In the genomic region with DNA sequence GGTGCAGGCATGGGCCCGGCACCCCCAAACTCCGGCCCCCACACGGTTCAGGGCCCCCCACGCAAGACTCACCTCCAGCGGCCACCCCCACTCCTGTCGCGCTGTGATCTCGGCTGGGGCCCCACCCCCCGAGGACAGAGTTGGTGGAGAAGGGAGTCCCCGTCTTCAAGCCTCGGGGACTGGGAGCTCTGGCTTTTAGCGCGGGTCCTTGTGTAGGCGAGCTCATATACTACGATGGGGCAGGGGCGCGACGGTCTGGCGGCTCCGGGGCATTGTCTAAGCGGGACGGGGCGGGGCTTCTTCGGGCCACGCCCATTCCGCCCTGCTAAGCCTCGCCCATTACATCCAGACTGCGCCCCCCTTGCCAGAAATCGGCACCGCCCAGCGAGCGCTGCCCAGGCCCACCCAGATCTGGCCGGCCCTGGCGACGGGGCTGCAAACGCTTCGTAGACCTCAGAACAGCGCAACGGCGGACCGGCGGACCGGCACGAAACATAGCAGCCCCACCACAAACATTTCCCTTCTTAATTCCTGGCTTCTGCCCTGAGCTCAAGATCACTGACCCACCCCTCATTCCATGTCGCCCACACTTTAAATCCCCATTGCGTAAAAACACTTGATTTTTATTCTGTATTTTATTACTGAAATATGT, we compare ENCODE assay signal across 1 cellular context.
TF ChIP-seq lines count a peak whose summit lies in the region.

No MANE protein-coding gene starts in this region.

TF ChIP-seq in WTC11, 78 proteins besides CTCF, POLR2A, EP300 and RAD21 (continued from another document and continues in another):
- TF ChIP-seq, protein P1, sequence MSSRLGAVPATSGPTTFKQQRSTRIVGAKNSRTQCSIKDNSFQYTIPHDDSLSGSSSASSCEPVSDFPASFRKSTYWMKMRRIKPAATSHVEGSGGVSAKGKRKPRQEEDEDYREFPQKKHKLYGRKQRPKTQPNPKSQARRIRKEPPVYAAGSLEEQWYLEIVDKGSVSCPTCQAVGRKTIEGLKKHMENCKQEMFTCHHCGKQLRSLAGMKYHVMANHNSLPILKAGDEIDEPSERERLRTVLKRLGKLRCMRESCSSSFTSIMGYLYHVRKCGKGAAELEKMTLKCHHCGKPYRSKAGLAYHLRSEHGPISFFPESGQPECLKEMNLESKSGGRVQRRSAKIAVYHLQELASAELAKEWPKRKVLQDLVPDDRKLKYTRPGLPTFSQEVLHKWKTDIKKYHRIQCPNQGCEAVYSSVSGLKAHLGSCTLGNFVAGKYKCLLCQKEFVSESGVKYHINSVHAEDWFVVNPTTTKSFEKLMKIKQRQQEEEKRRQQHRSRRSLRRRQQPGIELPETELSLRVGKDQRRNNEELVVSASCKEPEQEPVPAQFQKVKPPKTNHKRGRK (CRISPR knock-in tag; IDR thresholded peaks at IDR 0.05; ENCODE audit: borderline replicate concordance) = no peak
- TF ChIP-seq MYBL2 (CRISPR knock-in tag; IDR thresholded peaks at IDR 0.05) = 0 out of 2 replicates have a peak, but pooled peaks have one; percentile 70
- TF ChIP-seq CREB1 (CRISPR knock-in tag; IDR thresholded peaks at IDR 0.05) = no peak
- TF ChIP-seq ZNF138 (CRISPR knock-in tag; conservative IDR thresholded peaks at IDR 0.05) = no peak
- TF ChIP-seq, protein P2, sequence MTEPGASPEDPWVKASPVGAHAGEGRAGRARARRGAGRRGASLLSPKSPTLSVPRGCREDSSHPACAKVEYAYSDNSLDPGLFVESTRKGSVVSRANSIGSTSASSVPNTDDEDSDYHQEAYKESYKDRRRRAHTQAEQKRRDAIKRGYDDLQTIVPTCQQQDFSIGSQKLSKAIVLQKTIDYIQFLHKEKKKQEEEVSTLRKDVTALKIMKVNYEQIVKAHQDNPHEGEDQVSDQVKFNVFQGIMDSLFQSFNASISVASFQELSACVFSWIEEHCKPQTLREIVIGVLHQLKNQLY (CRISPR knock-in tag; IDR thresholded peaks at IDR 0.05) = no peak
- TF ChIP-seq ZNF317 (CRISPR knock-in tag; IDR thresholded peaks at IDR 0.05; ENCODE audit: borderline replicate concordance, low read depth) = no peak
- TF ChIP-seq, protein P3, sequence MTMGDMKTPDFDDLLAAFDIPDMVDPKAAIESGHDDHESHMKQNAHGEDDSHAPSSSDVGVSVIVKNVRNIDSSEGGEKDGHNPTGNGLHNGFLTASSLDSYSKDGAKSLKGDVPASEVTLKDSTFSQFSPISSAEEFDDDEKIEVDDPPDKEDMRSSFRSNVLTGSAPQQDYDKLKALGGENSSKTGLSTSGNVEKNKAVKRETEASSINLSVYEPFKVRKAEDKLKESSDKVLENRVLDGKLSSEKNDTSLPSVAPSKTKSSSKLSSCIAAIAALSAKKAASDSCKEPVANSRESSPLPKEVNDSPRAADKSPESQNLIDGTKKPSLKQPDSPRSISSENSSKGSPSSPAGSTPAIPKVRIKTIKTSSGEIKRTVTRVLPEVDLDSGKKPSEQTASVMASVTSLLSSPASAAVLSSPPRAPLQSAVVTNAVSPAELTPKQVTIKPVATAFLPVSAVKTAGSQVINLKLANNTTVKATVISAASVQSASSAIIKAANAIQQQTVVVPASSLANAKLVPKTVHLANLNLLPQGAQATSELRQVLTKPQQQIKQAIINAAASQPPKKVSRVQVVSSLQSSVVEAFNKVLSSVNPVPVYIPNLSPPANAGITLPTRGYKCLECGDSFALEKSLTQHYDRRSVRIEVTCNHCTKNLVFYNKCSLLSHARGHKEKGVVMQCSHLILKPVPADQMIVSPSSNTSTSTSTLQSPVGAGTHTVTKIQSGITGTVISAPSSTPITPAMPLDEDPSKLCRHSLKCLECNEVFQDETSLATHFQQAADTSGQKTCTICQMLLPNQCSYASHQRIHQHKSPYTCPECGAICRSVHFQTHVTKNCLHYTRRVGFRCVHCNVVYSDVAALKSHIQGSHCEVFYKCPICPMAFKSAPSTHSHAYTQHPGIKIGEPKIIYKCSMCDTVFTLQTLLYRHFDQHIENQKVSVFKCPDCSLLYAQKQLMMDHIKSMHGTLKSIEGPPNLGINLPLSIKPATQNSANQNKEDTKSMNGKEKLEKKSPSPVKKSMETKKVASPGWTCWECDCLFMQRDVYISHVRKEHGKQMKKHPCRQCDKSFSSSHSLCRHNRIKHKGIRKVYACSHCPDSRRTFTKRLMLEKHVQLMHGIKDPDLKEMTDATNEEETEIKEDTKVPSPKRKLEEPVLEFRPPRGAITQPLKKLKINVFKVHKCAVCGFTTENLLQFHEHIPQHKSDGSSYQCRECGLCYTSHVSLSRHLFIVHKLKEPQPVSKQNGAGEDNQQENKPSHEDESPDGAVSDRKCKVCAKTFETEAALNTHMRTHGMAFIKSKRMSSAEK (CRISPR knock-in tag; IDR thresholded peaks at IDR 0.05; ENCODE audit: borderline replicate concordance) = no peak
- TF ChIP-seq, protein P4, sequence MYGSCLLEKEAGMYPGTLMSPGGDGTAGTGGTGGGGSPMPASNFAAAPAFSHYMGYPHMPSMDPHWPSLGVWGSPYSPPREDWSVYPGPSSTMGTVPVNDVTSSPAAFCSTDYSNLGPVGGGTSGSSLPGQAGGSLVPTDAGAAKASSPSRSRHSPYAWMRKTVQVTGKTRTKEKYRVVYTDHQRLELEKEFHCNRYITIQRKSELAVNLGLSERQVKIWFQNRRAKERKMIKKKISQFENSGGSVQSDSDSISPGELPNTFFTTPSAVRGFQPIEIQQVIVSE (CRISPR knock-in tag; IDR thresholded peaks at IDR 0.05; ENCODE audit: borderline replicate concordance) = no peak; the same call in 1 of the 2 replicates
- TF ChIP-seq PRRX2 (CRISPR knock-in tag; IDR thresholded peaks at IDR 0.05) = peak; percentile 71; the same call in 1 of the 2 replicates
- TF ChIP-seq, protein P5, sequence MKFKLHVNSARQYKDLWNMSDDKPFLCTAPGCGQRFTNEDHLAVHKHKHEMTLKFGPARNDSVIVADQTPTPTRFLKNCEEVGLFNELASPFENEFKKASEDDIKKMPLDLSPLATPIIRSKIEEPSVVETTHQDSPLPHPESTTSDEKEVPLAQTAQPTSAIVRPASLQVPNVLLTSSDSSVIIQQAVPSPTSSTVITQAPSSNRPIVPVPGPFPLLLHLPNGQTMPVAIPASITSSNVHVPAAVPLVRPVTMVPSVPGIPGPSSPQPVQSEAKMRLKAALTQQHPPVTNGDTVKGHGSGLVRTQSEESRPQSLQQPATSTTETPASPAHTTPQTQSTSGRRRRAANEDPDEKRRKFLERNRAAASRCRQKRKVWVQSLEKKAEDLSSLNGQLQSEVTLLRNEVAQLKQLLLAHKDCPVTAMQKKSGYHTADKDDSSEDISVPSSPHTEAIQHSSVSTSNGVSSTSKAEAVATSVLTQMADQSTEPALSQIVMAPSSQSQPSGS (CRISPR knock-in tag; IDR thresholded peaks at IDR 0.05; ENCODE audit: borderline replicate concordance, low read depth) = no peak
- TF ChIP-seq JUN (CRISPR knock-in tag; IDR thresholded peaks at IDR 0.05) = no peak
- no peak for TF ChIP-seq ZNF423 (CRISPR knock-in tag; IDR thresholded peaks at IDR 0.05)
- TF ChIP-seq IRF2 (CRISPR knock-in tag; IDR thresholded peaks at IDR 0.05; ENCODE audit: borderline replicate concordance, low read depth) = no peak
- TF ChIP-seq RELA (CRISPR knock-in tag; IDR thresholded peaks at IDR 0.05; ENCODE audit: borderline replicate concordance) = peak; percentile 59; the same call in 1 of the 2 replicates
- TF ChIP-seq, protein P6, sequence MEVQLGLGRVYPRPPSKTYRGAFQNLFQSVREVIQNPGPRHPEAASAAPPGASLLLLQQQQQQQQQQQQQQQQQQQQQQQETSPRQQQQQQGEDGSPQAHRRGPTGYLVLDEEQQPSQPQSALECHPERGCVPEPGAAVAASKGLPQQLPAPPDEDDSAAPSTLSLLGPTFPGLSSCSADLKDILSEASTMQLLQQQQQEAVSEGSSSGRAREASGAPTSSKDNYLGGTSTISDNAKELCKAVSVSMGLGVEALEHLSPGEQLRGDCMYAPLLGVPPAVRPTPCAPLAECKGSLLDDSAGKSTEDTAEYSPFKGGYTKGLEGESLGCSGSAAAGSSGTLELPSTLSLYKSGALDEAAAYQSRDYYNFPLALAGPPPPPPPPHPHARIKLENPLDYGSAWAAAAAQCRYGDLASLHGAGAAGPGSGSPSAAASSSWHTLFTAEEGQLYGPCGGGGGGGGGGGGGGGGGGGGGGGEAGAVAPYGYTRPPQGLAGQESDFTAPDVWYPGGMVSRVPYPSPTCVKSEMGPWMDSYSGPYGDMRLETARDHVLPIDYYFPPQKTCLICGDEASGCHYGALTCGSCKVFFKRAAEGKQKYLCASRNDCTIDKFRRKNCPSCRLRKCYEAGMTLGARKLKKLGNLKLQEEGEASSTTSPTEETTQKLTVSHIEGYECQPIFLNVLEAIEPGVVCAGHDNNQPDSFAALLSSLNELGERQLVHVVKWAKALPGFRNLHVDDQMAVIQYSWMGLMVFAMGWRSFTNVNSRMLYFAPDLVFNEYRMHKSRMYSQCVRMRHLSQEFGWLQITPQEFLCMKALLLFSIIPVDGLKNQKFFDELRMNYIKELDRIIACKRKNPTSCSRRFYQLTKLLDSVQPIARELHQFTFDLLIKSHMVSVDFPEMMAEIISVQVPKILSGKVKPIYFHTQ (CRISPR knock-in tag; IDR thresholded peaks at IDR 0.05) = no peak
- no peak for TF ChIP-seq NFYB (CRISPR knock-in tag; conservative IDR thresholded peaks at IDR 0.05; ENCODE audit: low read depth)
- TF ChIP-seq, protein P7, sequence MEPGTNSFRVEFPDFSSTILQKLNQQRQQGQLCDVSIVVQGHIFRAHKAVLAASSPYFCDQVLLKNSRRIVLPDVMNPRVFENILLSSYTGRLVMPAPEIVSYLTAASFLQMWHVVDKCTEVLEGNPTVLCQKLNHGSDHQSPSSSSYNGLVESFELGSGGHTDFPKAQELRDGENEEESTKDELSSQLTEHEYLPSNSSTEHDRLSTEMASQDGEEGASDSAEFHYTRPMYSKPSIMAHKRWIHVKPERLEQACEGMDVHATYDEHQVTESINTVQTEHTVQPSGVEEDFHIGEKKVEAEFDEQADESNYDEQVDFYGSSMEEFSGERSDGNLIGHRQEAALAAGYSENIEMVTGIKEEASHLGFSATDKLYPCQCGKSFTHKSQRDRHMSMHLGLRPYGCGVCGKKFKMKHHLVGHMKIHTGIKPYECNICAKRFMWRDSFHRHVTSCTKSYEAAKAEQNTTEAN (CRISPR knock-in tag; IDR thresholded peaks at IDR 0.05) = no peak
- TF ChIP-seq ZNF232 (CRISPR knock-in tag; IDR thresholded peaks at IDR 0.05) = no peak
- no peak for TF ChIP-seq SMAD4 (CRISPR knock-in tag; IDR thresholded peaks at IDR 0.05)
- 0 out of 2 replicates have a peak, but pooled peaks have one; percentile 35 for TF ChIP-seq ATF1 (CRISPR knock-in tag; IDR thresholded peaks at IDR 0.05)
- no peak for TF ChIP-seq TP53 (CRISPR knock-in tag; IDR thresholded peaks at IDR 0.05)
- TF ChIP-seq, protein P8, sequence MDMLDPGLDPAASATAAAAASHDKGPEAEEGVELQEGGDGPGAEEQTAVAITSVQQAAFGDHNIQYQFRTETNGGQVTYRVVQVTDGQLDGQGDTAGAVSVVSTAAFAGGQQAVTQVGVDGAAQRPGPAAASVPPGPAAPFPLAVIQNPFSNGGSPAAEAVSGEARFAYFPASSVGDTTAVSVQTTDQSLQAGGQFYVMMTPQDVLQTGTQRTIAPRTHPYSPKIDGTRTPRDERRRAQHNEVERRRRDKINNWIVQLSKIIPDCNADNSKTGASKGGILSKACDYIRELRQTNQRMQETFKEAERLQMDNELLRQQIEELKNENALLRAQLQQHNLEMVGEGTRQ (CRISPR knock-in tag; IDR thresholded peaks at IDR 0.05) = no peak
- TF ChIP-seq, protein P9, sequence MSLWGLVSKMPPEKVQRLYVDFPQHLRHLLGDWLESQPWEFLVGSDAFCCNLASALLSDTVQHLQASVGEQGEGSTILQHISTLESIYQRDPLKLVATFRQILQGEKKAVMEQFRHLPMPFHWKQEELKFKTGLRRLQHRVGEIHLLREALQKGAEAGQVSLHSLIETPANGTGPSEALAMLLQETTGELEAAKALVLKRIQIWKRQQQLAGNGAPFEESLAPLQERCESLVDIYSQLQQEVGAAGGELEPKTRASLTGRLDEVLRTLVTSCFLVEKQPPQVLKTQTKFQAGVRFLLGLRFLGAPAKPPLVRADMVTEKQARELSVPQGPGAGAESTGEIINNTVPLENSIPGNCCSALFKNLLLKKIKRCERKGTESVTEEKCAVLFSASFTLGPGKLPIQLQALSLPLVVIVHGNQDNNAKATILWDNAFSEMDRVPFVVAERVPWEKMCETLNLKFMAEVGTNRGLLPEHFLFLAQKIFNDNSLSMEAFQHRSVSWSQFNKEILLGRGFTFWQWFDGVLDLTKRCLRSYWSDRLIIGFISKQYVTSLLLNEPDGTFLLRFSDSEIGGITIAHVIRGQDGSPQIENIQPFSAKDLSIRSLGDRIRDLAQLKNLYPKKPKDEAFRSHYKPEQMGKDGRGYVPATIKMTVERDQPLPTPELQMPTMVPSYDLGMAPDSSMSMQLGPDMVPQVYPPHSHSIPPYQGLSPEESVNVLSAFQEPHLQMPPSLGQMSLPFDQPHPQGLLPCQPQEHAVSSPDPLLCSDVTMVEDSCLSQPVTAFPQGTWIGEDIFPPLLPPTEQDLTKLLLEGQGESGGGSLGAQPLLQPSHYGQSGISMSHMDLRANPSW (CRISPR knock-in tag; conservative IDR thresholded peaks at IDR 0.05; ENCODE audit: low read depth) = no peak
- TF ChIP-seq GTF2I (CRISPR knock-in tag; conservative IDR thresholded peaks at IDR 0.05) = no peak
- TF ChIP-seq, protein P10, sequence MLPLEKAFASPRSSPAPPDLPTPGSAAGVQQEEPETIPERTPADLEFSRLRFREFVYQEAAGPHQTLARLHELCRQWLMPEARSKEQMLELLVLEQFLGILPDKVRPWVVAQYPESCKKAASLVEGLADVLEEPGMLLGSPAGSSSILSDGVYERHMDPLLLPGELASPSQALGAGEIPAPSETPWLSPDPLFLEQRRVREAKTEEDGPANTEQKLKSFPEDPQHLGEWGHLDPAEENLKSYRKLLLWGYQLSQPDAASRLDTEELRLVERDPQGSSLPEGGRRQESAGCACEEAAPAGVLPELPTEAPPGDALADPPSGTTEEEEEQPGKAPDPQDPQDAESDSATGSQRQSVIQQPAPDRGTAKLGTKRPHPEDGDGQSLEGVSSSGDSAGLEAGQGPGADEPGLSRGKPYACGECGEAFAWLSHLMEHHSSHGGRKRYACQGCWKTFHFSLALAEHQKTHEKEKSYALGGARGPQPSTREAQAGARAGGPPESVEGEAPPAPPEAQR (CRISPR knock-in tag; IDR thresholded peaks at IDR 0.05) = no peak
- TF ChIP-seq ZNF671 (CRISPR knock-in tag; IDR thresholded peaks at IDR 0.05) = no peak
- TF ChIP-seq TEAD1 (CRISPR knock-in tag; IDR thresholded peaks at IDR 0.05) = no peak
- peak; percentile 92 for TF ChIP-seq SP1 (CRISPR knock-in tag; conservative IDR thresholded peaks at IDR 0.05)
- TF ChIP-seq, protein P11, sequence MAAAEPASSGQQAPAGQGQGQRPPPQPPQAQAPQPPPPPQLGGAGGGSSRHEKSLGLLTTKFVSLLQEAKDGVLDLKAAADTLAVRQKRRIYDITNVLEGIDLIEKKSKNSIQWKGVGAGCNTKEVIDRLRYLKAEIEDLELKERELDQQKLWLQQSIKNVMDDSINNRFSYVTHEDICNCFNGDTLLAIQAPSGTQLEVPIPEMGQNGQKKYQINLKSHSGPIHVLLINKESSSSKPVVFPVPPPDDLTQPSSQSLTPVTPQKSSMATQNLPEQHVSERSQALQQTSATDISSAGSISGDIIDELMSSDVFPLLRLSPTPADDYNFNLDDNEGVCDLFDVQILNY (CRISPR knock-in tag; IDR thresholded peaks at IDR 0.05) = peak; percentile 77; the same call in 1 of the 2 replicates
- TF ChIP-seq GABPB1 (CRISPR knock-in tag; IDR thresholded peaks at IDR 0.05) = no peak
